Comparison of ENCODE assay signal across 25 cellular contexts in the genomic region with DNA sequence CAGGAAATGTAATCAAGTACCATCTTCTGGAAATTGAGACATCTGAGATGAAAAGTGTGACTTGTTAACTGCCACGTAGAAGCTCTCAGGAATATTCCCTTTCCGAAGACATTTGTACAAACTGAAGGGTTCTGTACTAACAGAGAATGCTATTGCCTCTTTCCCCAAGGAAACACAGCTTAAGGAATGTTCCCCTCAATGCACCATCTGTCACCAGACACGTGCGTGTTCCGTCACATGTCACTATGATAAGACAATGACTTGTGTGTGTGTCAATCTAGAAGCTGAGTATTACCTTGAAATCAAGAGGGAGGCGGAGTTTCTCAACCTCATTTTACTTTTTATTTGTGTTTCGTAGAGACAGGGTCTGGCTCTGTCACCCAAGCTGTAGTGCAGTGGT.
"Had no signal": no experiment of that assay in that cellular context is flagged by ENCODE, and none has a peak within 500 bp of the region (broad histone marks: within the 10 kb centered on the region; RNA-seq: fewer than 3 reads in every experiment).

No MANE protein-coding gene starts in this region.

- DNase-seq: effector memory CD8-positive, alpha-beta T cell; erythroblast; esophagus squamous epithelium; hypothalamus; immature natural killer cell; islet precursor cell; kidney glomerular epithelial cell; left colon; left ventricle myocardium inferior; lower lobe of right lung; naive thymus-derived CD8-positive, alpha-beta T cell; stimulated activated naive B cell treated with anti-CD40 and anti-IgM and Interleukin-4, amounts not matched to agents 10 μg/mL and 1 μg/mL and 100 μg/mL, for 72 hours; upper lobe of left lung had no signal

- FAIRE-seq: endometrium, frontal cortex, urothelium cell line had no signal

- H3K36me3 ChIP-seq: neutrophil, prostate gland had no signal

- ATAC-seq: effector memory CD8-positive, alpha-beta T cell; lower lobe of right lung; naive thymus-derived CD8-positive, alpha-beta T cell; stimulated activated naive B cell treated with anti-CD40 and anti-IgM and Interleukin-4, amounts not matched to agents 10 μg/mL and 1 μg/mL and 100 μg/mL, for 72 hours had no signal

- H3K27me3 ChIP-seq: esophagus squamous epithelium, neutrophil, right atrium auricular region, sigmoid colon, spleen, tibial nerve, upper lobe of left lung had no signal

- H3K4me1 ChIP-seq: esophagus squamous epithelium, lower lobe of right lung, prostate gland, right atrium auricular region, sigmoid colon, spleen, tibial nerve, upper lobe of left lung had no signal

- H3K27ac ChIP-seq: coronary artery, esophagus squamous epithelium, left ventricle myocardium inferior, lower lobe of right lung, neutrophil, prostate gland, right atrium auricular region, sigmoid colon, skin epidermis, spleen, thoracic aorta, tibial nerve, upper lobe of left lung had no signal

- H3K4me3 ChIP-seq: coronary artery, esophagus squamous epithelium, left ventricle myocardium inferior, lower lobe of right lung, prostate gland, right atrium auricular region, sigmoid colon, skin epidermis, spleen, thoracic aorta, tibial nerve, upper lobe of left lung had no signal

- H3K9me3 ChIP-seq: left ventricle myocardium inferior, lower lobe of right lung, neutrophil, prostate gland, right atrium auricular region, sigmoid colon, thoracic aorta, upper lobe of left lung had no signal
